In genomic region chr14:61475316-61475715, GRCh38 we compare ENCODE assay signal across 8 cellular contexts.
DNase-seq lines count a peak whose midpoint lies in the region; ATAC-seq, FAIRE-seq and TF ChIP-seq lines count a peak whose summit lies in the region.

No MANE protein-coding gene starts in this region.

- peak overlapping the region; percentile 55 to 95 (median 91); a peak in 21 of 22 replicates for H3K9ac ChIP-seq in BLaER1 treated with 17β-estradiol and CSF1 and Interleukin-3, amounts not matched to agents 10 nM and 100 nM

- no peaks in the 10 kb centered on the region for H3K36me3 ChIP-seq in BLaER1 treated with 17β-estradiol and CSF1 and Interleukin-3, amounts not matched to agents 10 nM and 100 nM
- H3K36me3 ChIP-seq in tibial nerve: no peaks in the 10 kb centered on the region

- WGBS in tibial nerve, 2 donors: 26 to 27% methylated on average over 4 of the region's 4 CpGs

- peak; percentile 37 to 67 (median 56) for TF ChIP-seq CTCF in tibial nerve (IDR thresholded peaks at IDR 0.05)

- peak; percentile 53 for FAIRE-seq in GM19239 (lab: Jason Lieb, UNC)

- TF ChIP-seq POLR2A in tibial nerve (IDR thresholded peaks at IDR 0.05): no peak

- DNase-seq in GM19239 (ENCODE audit: insufficient read length, low spot score): peak; percentile 33
- peak; percentile 34 for DNase-seq in NCI-H510A (lab: John Stamatoyannopoulos, UW)
- DNase-seq in amniotic epithelial cell (ENCODE audit: low read depth): peak; percentile 82
- peak; percentile 76 for DNase-seq in kidney glomerular epithelial cell (lab: John Stamatoyannopoulos, UW)
- DNase-seq in tibial nerve (ENCODE audit: low spot score in 2 of 2): no peak

- H3K4me3 ChIP-seq in BLaER1 treated with 17β-estradiol and CSF1 and Interleukin-3, amounts not matched to agents 10 nM and 100 nM: no peak overlapping the region
- no peak overlapping the region for H3K4me3 ChIP-seq in tibial nerve

- H4K20me1 ChIP-seq in BLaER1 treated with 17β-estradiol and CSF1 and Interleukin-3, amounts not matched to agents 10 nM and 100 nM: no peaks in the 10 kb centered on the region

- peak overlapping the region; percentile 97 to 100 (median 100) for H3K27ac ChIP-seq in BLaER1 treated with 17β-estradiol and CSF1 and Interleukin-3, amounts not matched to agents 10 nM and 100 nM
- H3K27ac ChIP-seq in tibial nerve: peak overlapping the region in 3 of 4 donors; percentile 86 to 92 (median 89)

- H3K9me3 ChIP-seq in BLaER1 treated with 17β-estradiol and CSF1 and Interleukin-3, amounts not matched to agents 10 nM and 100 nM (replicated peaks in 1 of 11): no peaks in the 10 kb centered on the region
- H3K9me3 ChIP-seq in tibial nerve: no peaks in the 10 kb centered on the region

- no peak for TF ChIP-seq EP300 in tibial nerve (IDR thresholded peaks at IDR 0.05)

- no peak for ATAC-seq in GM18868 (IDR thresholded peaks at IDR 0.05; ENCODE audit: unreplicated experiment)
- ATAC-seq in GM21447 (IDR thresholded peaks at IDR 0.05; ENCODE audit: unreplicated experiment): no peak

- peak overlapping the region in 10 of 11 experiments; percentile 14 to 95 (median 90); a peak in 13 of 22 replicates for H3K4me2 ChIP-seq in BLaER1 treated with 17β-estradiol and CSF1 and Interleukin-3, amounts not matched to agents 10 nM and 100 nM

- H3K4me1 ChIP-seq in BLaER1 treated with 17β-estradiol and CSF1 and Interleukin-3, amounts not matched to agents 10 nM and 100 nM: peaks cover 90 to 98% (median 95%) of the 10 kb centered on the region in 10 experiments
- peaks cover 0 to 68% (median 50%) of the 10 kb centered on the region in 4 donors for H3K4me1 ChIP-seq in tibial nerve

- H3K27me3 ChIP-seq in BLaER1 treated with 17β-estradiol and CSF1 and Interleukin-3, amounts not matched to agents 10 nM and 100 nM: no peaks in the 10 kb centered on the region
- H3K27me3 ChIP-seq in tibial nerve: no peaks in the 10 kb centered on the region

Comparison
In these comparisons a context has a peak if more than half of its experiments do, and no peak if none do; other contexts are left out.
1. DNase-seq: peak in GM19239 (single experiment), NCI-H510A (single experiment), amniotic epithelial cell (single experiment) and kidney glomerular epithelial cell (single experiment); none in tibial nerve (0 of 2).